28 cellular contexts compared by ENCODE assay signal in genomic region chr22:29006346-29006745, GRCh38. TPM values are rescaled to one million over a fixed set of nuclear protein-coding genes. Genes with fewer than 3 reads are reported as not detected.
"Had no signal": no experiment of that assay in that cellular context is flagged by ENCODE, and none has a peak within 500 bp of the region (broad histone marks: within the 10 kb centered on the region; RNA-seq: fewer than 3 reads in every experiment).

No MANE protein-coding gene starts in this region.

- ATAC-seq: activated CD8-positive, alpha-beta memory T cell treated with anti-CD3 and anti-CD28 coated beads, Interleukin-2, amount 10 ng/mL, durations not matched to agents 7 days and 5 days; body of pancreas; T-helper 17 cell had no signal

- H3K4me3 Mint-ChIP-seq: activated B cell treated with CpG ODN at 0.5 μM for 24 hours; activated CD4-positive, alpha-beta T cell treated with anti-CD3 and anti-CD28 coated beads, Interleukin-2, amount 10 ng/mL, durations not matched to agents 24 days and 14 days; activated CD8-positive, alpha-beta memory T cell treated with anti-CD3 and anti-CD28 coated beads, Interleukin-2, amount 10 ng/mL, durations not matched to agents 7 days and 5 days; activated naive CD4-positive, alpha-beta T cell treated with anti-CD3 and anti-CD28 coated beads, Interleukin-2, amount 50 U/mL, for 24 hours; activated T-cell treated with anti-CD3 and anti-CD28 coated beads, Interleukin-2, amount 50 U/mL, for 24 hours; activated T-helper 1 cell treated with anti-CD3 and anti-CD28 coated beads, Interleukin-12 subunit alpha, Interleukin-12 subunit beta, Interleukin-2, Interleukin-4 antibody, amounts not matched to agents 30 ng/mL and 10 ng/mL and 1 ng/mL, durations not matched to agents 14 hours and 24 hours and 36 hours; T-helper 17 cell had no signal

- H3K27ac ChIP-seq: KMS-11 had no signal

- H3K27ac Mint-ChIP-seq: activated B cell treated with CpG ODN at 0.5 μM for 24 hours; activated CD4-positive, alpha-beta T cell treated with anti-CD3 and anti-CD28 coated beads, Interleukin-2, amount 10 ng/mL, durations not matched to agents 24 days and 14 days; activated CD8-positive, alpha-beta memory T cell treated with anti-CD3 and anti-CD28 coated beads, Interleukin-2, amount 10 ng/mL, durations not matched to agents 7 days and 5 days; activated naive CD4-positive, alpha-beta T cell treated with anti-CD3 and anti-CD28 coated beads, Interleukin-2, amount 50 U/mL, for 24 hours; activated T-cell treated with anti-CD3 and anti-CD28 coated beads, Interleukin-2, amount 50 U/mL, for 24 hours; activated T-helper 1 cell treated with anti-CD3 and anti-CD28 coated beads, Interleukin-12 subunit alpha, Interleukin-12 subunit beta, Interleukin-2, Interleukin-4 antibody, amounts not matched to agents 30 ng/mL and 10 ng/mL and 1 ng/mL, durations not matched to agents 14 hours and 24 hours and 36 hours; T-helper 17 cell had no signal

- DNase-seq: activated B cell treated with CpG ODN at 0.5 μM for 24 hours; activated CD4-positive, alpha-beta T cell treated with anti-CD3 and anti-CD28 coated beads for 1 hour; activated CD4-positive, alpha-beta T cell treated with anti-CD3 and anti-CD28 coated beads, Interleukin-2, amount 10 ng/mL, durations not matched to agents 24 days and 14 days; activated CD4-positive, alpha-beta T cell treated with anti-CD3 and anti-CD28 coated beads, Interleukin-2, amount 50 U/mL, for 48 hours; activated CD8-positive, alpha-beta memory T cell treated with anti-CD3 and anti-CD28 coated beads, Interleukin-2, amount 10 ng/mL, durations not matched to agents 7 days and 5 days; activated effector memory CD4-positive, alpha-beta T cell treated with Interleukin-2 at 50 U/mL for 16 hours; activated naive CD4-positive, alpha-beta T cell; activated T-cell treated with anti-CD3 and anti-CD28 coated beads, Interleukin-2, amount 50 U/mL, for 24 hours; aorta; body of pancreas; MV-4-11; NCI-H1092 treated with DMSO at 0.1 percent for 48 hours; NCI-H1417 treated with DMSO at 0.1 percent for 48 hours; NCI-H1694; NCI-H2029 treated with DMSO at 0.1 percent for 48 hours; NCI-H345; NCI-H510A; NCI-H526 treated with DMSO at 0.1 percent for 48 hours; NCI-H82; SIG-M5; T-helper 17 cell; T-helper 9 cell had no signal

- H3K36me3 Mint-ChIP-seq: activated CD8-positive, alpha-beta memory T cell treated with anti-CD3 and anti-CD28 coated beads, Interleukin-2, amount 10 ng/mL, durations not matched to agents 7 days and 5 days had no signal

- H3K9me3 ChIP-seq: body of pancreas had no signal

- H3K4me3 ChIP-seq: body of pancreas had no signal

- H3K4me1 Mint-ChIP-seq: activated B cell treated with CpG ODN at 0.5 μM for 24 hours; activated CD4-positive, alpha-beta T cell treated with anti-CD3 and anti-CD28 coated beads, Interleukin-2, amount 10 ng/mL, durations not matched to agents 24 days and 14 days; activated CD8-positive, alpha-beta memory T cell treated with anti-CD3 and anti-CD28 coated beads, Interleukin-2, amount 10 ng/mL, durations not matched to agents 7 days and 5 days; activated naive CD4-positive, alpha-beta T cell treated with anti-CD3 and anti-CD28 coated beads, Interleukin-2, amount 50 U/mL, for 24 hours had no signal

- H3K9me3 Mint-ChIP-seq: activated B cell treated with CpG ODN at 0.5 μM for 24 hours; activated CD4-positive, alpha-beta T cell treated with anti-CD3 and anti-CD28 coated beads, Interleukin-2, amount 10 ng/mL, durations not matched to agents 24 days and 14 days; activated naive CD4-positive, alpha-beta T cell treated with anti-CD3 and anti-CD28 coated beads, Interleukin-2, amount 50 U/mL, for 24 hours; activated T-cell treated with anti-CD3 and anti-CD28 coated beads, Interleukin-2, amount 50 U/mL, for 24 hours; activated T-helper 1 cell treated with anti-CD3 and anti-CD28 coated beads, Interleukin-12 subunit alpha, Interleukin-12 subunit beta, Interleukin-2, Interleukin-4 antibody, amounts not matched to agents 30 ng/mL and 10 ng/mL and 1 ng/mL, durations not matched to agents 14 hours and 24 hours and 36 hours had no signal

- H3K27me3 ChIP-seq: body of pancreas had no signal

RNA-seq across cellular contexts. Expression of gene C22orf31, which starts 55.3 kb away (rescaled TPM):
- total RNA-seq: activated B cell treated with CpG ODN at 0.5 μM for 24 hours; activated CD4-positive, alpha-beta T cell treated with anti-CD3 and anti-CD28 coated beads, Interleukin-2, amount 10 ng/mL, durations not matched to agents 24 days and 14 days; activated CD8-positive, alpha-beta memory T cell treated with anti-CD3 and anti-CD28 coated beads, Interleukin-2, amount 10 ng/mL, durations not matched to agents 7 days and 5 days; activated T-helper 1 cell treated with anti-CD3 and anti-CD28 coated beads, Interleukin-12 subunit alpha, Interleukin-12 subunit beta, Interleukin-2, Interleukin-4 antibody, amounts not matched to agents 30 ng/mL and 10 ng/mL and 1 ng/mL, durations not matched to agents 14 hours and 24 hours and 36 hours; aorta; body of pancreas; MCF 10A; OCI-LY7; RPMI7951; T-helper 17 cell had no signal
